Comparison of ENCODE assay signal across 22 cellular contexts in genomic region chr16:21268236-21268635, GRCh38. TPM values are rescaled to one million over a fixed set of nuclear protein-coding genes. Genes with fewer than 3 reads are reported as not detected.
DNase-seq lines count a peak whose midpoint lies in the region; ATAC-seq and TF ChIP-seq lines count a peak whose summit lies in the region.
"Had no signal": no experiment of that assay in that cellular context is flagged by ENCODE, and none has a peak within 500 bp of the region (broad histone marks: within the 10 kb centered on the region; RNA-seq: fewer than 3 reads in every experiment).

No MANE protein-coding gene starts in this region.

- intact Hi-C loops in colonic mucosa (cut with DNase I) = no loop called here
- intact Hi-C loops in left lung (cut with DNase I) = no loop called here
- intact Hi-C loops in upper lobe of right lung (cut with DNase I) = no loop called here
- intact Hi-C loops in prostate gland (cut with DNase I) = no loop called here

- TF ChIP-seq CTCF in GM12865 (IDR thresholded peaks at IDR 0.05; ENCODE audit: insufficient read depth, low read depth, low read length, missing control alignments) (no peak), colonic mucosa (IDR thresholded peaks at IDR 0.05) (no peak), left lung (IDR thresholded peaks at IDR 0.05) (no peak), upper lobe of right lung (IDR thresholded peaks at IDR 0.05) (no peak), prostate gland (IDR thresholded peaks at IDR 0.05) (no peak)

- peak; percentile 23 for DNase-seq in GM12865 (ENCODE audit: low read depth)
- DNase-seq in colonic mucosa = peak; percentile 26
- no peak for DNase-seq in left lung
- no peak for DNase-seq in upper lobe of right lung
- DNase-seq in prostate gland (ENCODE audit: low spot score) = no peak
- no peak for DNase-seq in NCI-H1105 treated with DMSO at 0.1 percent for 48 hours (lab: John Stamatoyannopoulos, UW)
- no peak for DNase-seq in stimulated activated CD4-positive, alpha-beta T cell treated with anti-CD3 and anti-CD28 coated beads, Interleukin-4, amount 100 ng/mL, for 1 hour
- DNase-seq: ACHN; BE2C; C1 segment of cervical spinal cord; CD4-positive, CD25-positive, alpha-beta regulatory T cell; CD8-positive, alpha-beta memory T cell; COR-L47; DMS153; DMS79; GF-D8; HCEC 1CT had no signal

- 88% methylated on average over 9 of the region's 9 CpGs for WGBS in prostate gland

- peak; percentile 69 for ATAC-seq in left lung
- peak; percentile 57 for ATAC-seq in upper lobe of right lung
- ATAC-seq in GM18505 (IDR thresholded peaks at IDR 0.05; ENCODE audit: unreplicated experiment) = no peak
- ATAC-seq: GM23338 had no signal

- H3K36me3 ChIP-seq in colonic mucosa = no peaks in the 10 kb centered on the region
- no peaks in the 10 kb centered on the region for H3K36me3 ChIP-seq in left lung
- H3K36me3 ChIP-seq in upper lobe of right lung = no peaks in the 10 kb centered on the region
- H3K36me3 ChIP-seq in prostate gland = no peaks in the 10 kb centered on the region
- H3K36me3 ChIP-seq: BE2C had no signal

- no peak overlapping the region for H3K9ac ChIP-seq in colonic mucosa (ENCODE audit: low read depth in 2 of 2, low read length in 2 of 2)
- H3K9ac ChIP-seq: KMS-11 had no signal

- H3K27ac ChIP-seq in colonic mucosa (no peak overlapping the region), left lung (no peak overlapping the region), upper lobe of right lung (no peak overlapping the region), prostate gland (no peak overlapping the region)
- H3K27ac ChIP-seq: HL-60, KMS-11 had no signal

- H3K4me1 ChIP-seq in colonic mucosa = no peaks in the 10 kb centered on the region
- H3K4me1 ChIP-seq in left lung = no peaks in the 10 kb centered on the region
- no peaks in the 10 kb centered on the region for H3K4me1 ChIP-seq in upper lobe of right lung
- peaks cover 7% of the 10 kb centered on the region for H3K4me1 ChIP-seq in prostate gland (replicated peaks)
- H3K4me1 ChIP-seq: BE2C had no signal

- H3K9me3 ChIP-seq in colonic mucosa (no peaks in the 10 kb centered on the region), left lung (no peaks in the 10 kb centered on the region), upper lobe of right lung (no peaks in the 10 kb centered on the region), prostate gland (no peaks in the 10 kb centered on the region)
- H3K9me3 ChIP-seq: BE2C had no signal

- H3K27me3 ChIP-seq in colonic mucosa = no peaks in the 10 kb centered on the region
- H3K27me3 ChIP-seq in left lung = no peaks in the 10 kb centered on the region
- no peaks in the 10 kb centered on the region for H3K27me3 ChIP-seq in upper lobe of right lung
- H3K27me3 ChIP-seq in prostate gland (replicated peaks; ENCODE audit: insufficient read depth) = no peaks in the 10 kb centered on the region
- H3K27me3 ChIP-seq: BE2C had no signal

- no peak overlapping the region for H3K4me3 ChIP-seq in GM12865 (ENCODE audit: low read depth, low read length)
- no peak overlapping the region for H3K4me3 ChIP-seq in colonic mucosa
- H3K4me3 ChIP-seq in left lung = no peak overlapping the region
- no peak overlapping the region for H3K4me3 ChIP-seq in upper lobe of right lung
- H3K4me3 ChIP-seq in prostate gland = no peak overlapping the region
- H3K4me3 ChIP-seq: GM23338 had no signal

- TF ChIP-seq POLR2A in prostate gland (IDR thresholded peaks at IDR 0.05) (no peak), GM18505 (IDR thresholded peaks at IDR 0.05; ENCODE audit: borderline replicate concordance, extremely low read depth, insufficient read depth, insufficient read length) (no peak)

RNA-seq across cellular contexts. Expression of gene CRYM, which starts 9.9 kb away (rescaled TPM):
- total RNA-seq in colonic mucosa (10 to 100 TPM; 10.4 to 14.0 TPM), left lung (1 to 10 TPM; 3.6 to 9.0 TPM), upper lobe of right lung (4.8 TPM), prostate gland (10 to 100 TPM; 44.3 to 59.5 TPM)
- total RNA-seq: CD4-positive, CD25-positive, alpha-beta regulatory T cell; CD8-positive, alpha-beta memory T cell; HT1080 had no signal

RNA-seq across cellular contexts. Expression of gene ANKS4B, which starts 34.7 kb away (rescaled TPM):
- 10 to 100 TPM; 41.3 to 62.9 TPM for total RNA-seq in colonic mucosa
- total RNA-seq in left lung = not detected
- total RNA-seq in upper lobe of right lung = not detected
- not detected for total RNA-seq in prostate gland
- total RNA-seq: CD4-positive, CD25-positive, alpha-beta regulatory T cell; CD8-positive, alpha-beta memory T cell; HT1080 had no signal

RNA-seq across cellular contexts. Expression of gene ZP2, which starts 56.9 kb away (rescaled TPM):
- total RNA-seq in colonic mucosa (under 1 TPM; 0.25 to 0.27 TPM), left lung (not detected), upper lobe of right lung (0.67 TPM), prostate gland (not detected)
- total RNA-seq: CD4-positive, CD25-positive, alpha-beta regulatory T cell; CD8-positive, alpha-beta memory T cell; GM23338; HT1080 had no signal

Comparison
In these comparisons a context has a peak if more than half of its experiments do, and no peak if none do; other contexts are left out.
1. DNase-seq: peak in GM12865 (single experiment) and colonic mucosa (single experiment); none in left lung (0 of 2), upper lobe of right lung (single experiment), prostate gland (single experiment), NCI-H1105 treated with DMSO at 0.1 percent for 48 hours (single experiment) and stimulated activated CD4-positive, alpha-beta T cell treated with anti-CD3 and anti-CD28 coated beads, Interleukin-4, amount 100 ng/mL, for 1 hour (single experiment).
2. RNA of gene ANKS4B, which starts 34.7 kb away (total RNA-seq): 41.3 to 62.9 TPM in colonic mucosa; not detected in left lung, not detected in upper lobe of right lung (single experiment) and not detected in prostate gland; every median in the first group is over 10 times any median in the second.